ENCODE assay signal across 10 cellular contexts in the genomic region with DNA sequence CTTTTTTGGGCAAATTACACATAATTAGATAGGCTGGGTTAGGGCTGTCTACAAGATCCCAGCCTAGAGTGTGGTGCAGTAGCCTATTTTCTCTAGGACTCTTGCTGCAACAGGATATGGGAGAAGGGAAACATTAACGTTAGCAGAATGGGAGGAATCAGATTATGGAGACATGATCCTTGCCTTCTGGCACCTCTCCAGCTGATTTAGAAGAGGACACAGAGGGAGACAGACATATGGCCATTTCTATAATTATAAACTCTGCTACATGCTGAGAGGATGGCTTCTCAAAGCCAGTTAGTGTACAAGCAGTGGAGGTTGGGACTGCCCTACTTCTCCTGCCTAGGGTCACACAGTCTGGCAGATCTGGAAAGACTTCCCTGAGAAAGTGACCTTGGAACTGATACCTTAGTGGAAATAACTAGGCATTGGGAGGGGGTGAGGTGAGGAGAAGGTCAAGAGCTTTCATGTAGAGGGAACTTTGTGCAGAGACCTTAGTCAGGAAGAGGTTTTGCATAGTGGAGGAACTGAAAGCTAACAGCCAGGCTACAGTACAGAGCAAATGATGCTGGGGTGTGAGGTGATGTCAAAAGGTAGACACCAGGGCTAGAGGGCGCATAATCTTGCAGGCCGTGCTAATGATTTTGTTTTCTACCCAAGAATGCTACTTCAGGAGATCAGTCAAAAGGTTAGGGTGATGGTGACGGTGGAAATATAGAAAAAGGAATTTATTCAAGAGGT. TPM values are rescaled to one million over a fixed set of nuclear protein-coding genes. Genes with fewer than 3 reads are reported as not detected.
A peak's percentile ranks its signal among the peaks of the same experiment; 100 is the strongest.
DNase-seq lines count a peak whose midpoint lies in the region; ATAC-seq and TF ChIP-seq lines count a peak whose summit lies in the region.
"Had no signal": no experiment of that assay in that cellular context is flagged by ENCODE, and none has a peak within 500 bp of the region (broad histone marks: within the 10 kb centered on the region; RNA-seq: fewer than 3 reads in every experiment).

No MANE protein-coding gene starts in this region.

- H3K79me2 ChIP-seq in DND-41 (ENCODE audit: insufficient read depth, low read length), result peaks cover 17% of the 10 kb centered on the region

- H3K4me1 ChIP-seq in DND-41 (ENCODE audit: insufficient read depth, low read length) (peaks cover 33% of the 10 kb centered on the region), adipocyte (ENCODE audit: control insufficient read depth, insufficient read depth, low read length) (peaks cover 31% of the 10 kb centered on the region), thyroid gland (peaks cover 10% of the 10 kb centered on the region in 2 donors)

- no peaks in the 10 kb centered on the region for H4K20me1 ChIP-seq in DND-41 (ENCODE audit: insufficient read depth, low read length)

- WGBS in thyroid gland, 2 donors, result 78 to 86% methylated on average over 4 of the region's 4 CpGs

- no peaks in the 10 kb centered on the region for H3K27me3 ChIP-seq in DND-41 (ENCODE audit: insufficient read depth, low read length, poor library complexity)
- H3K27me3 ChIP-seq in adipocyte (replicated peaks; ENCODE audit: control insufficient read depth, insufficient read depth, low read length), result peaks cover 35% of the 10 kb centered on the region
- no peaks in the 10 kb centered on the region for H3K27me3 ChIP-seq in thyroid gland

- H3K36me3 ChIP-seq in DND-41 (ENCODE audit: insufficient read depth, low read length) (peaks cover 6% of the 10 kb centered on the region; the same call in 1 of the 2 replicates), adipocyte (ENCODE audit: control insufficient read depth, insufficient read depth, low read length, severe bottlenecking) (no peaks in the 10 kb centered on the region), thyroid gland (no peaks in the 10 kb centered on the region)

- no peak for TF ChIP-seq POLR2A in thyroid gland (IDR thresholded peaks at IDR 0.05)

- H3K9me3 ChIP-seq in DND-41 (ENCODE audit: insufficient read depth, low read length, severe bottlenecking) (no peaks in the 10 kb centered on the region), adipocyte (ENCODE audit: control insufficient read depth, low read length) (no peaks in the 10 kb centered on the region), thyroid gland (no peaks in the 10 kb centered on the region)

- H3K9ac ChIP-seq in DND-41 (ENCODE audit: low read depth, low read length), result no peak overlapping the region
- no peak overlapping the region for H3K9ac ChIP-seq in adipocyte (ENCODE audit: low read length)

- H3K4me2 ChIP-seq in DND-41 (ENCODE audit: insufficient read depth, low read length), result peak overlapping the region; percentile 98; the same call in 1 of the 2 replicates

- H3K4me3 ChIP-seq in DND-41 (ENCODE audit: low read depth in 1 of 2, low read length in 2 of 2) (no peak overlapping the region), adipocyte (ENCODE audit: low read length) (peak overlapping the region; percentile 8), thyroid gland (replicated peaks in 1 of 3) (no peak overlapping the region)

- DNase-seq in DND-41, result no peak
- DNase-seq in adipocyte (ENCODE audit: low read depth), result no peak
- DNase-seq in midbrain (lab: John Stamatoyannopoulos, UW), result no peak
- no peak for DNase-seq in KG1 (lab: John Stamatoyannopoulos, UW)
- DNase-seq in thyroid gland, result no peak
- DNase-seq in activated CD4-positive, alpha-beta T cell treated with anti-CD3 and anti-CD28 coated beads, Interleukin-2, amount 50 U/mL, for 4 hours, result no peak
- DNase-seq: activated naive CD4-positive, alpha-beta T cell treated with anti-CD3 and anti-CD28 coated beads, Interleukin-2, amount 50 U/mL, for 16 hours; NCI-H187 treated with DMSO at 0.1 percent for 48 hours had no signal

- H2AFZ ChIP-seq in DND-41 (ENCODE audit: low read depth, low read length), result 0 out of 2 replicates have a peak overlapping the region, but pooled peaks have one; percentile 92

- no peak for ATAC-seq in DND-41 (ENCODE audit: insufficient read depth, low read depth)
- ATAC-seq in GM19452 (IDR thresholded peaks at IDR 0.05; ENCODE audit: unreplicated experiment), result peak; percentile 95
- peak; percentile 92 for ATAC-seq in HG03175 (IDR thresholded peaks at IDR 0.05; ENCODE audit: unreplicated experiment)

- H3K27ac ChIP-seq in DND-41 (ENCODE audit: low read length), result no peak overlapping the region
- no peak overlapping the region for H3K27ac ChIP-seq in thyroid gland

- no peak for TF ChIP-seq CTCF in DND-41 (IDR thresholded peaks at IDR 0.05; ENCODE audit: borderline replicate concordance, extremely low read depth, low read length, poor library complexity, severe bottlenecking)
- TF ChIP-seq CTCF in thyroid gland (IDR thresholded peaks at IDR 0.05), result no peak

- intact Hi-C loops in thyroid gland (cut with DNase I), result no loop called here

RNA-seq across cellular contexts. Expression of a gene that starts 1.2 kb away (rescaled TPM):
- total RNA-seq in thyroid gland, result 1 to 10 TPM in 3 of 4 donors, under 1 TPM in 1; 0.45 to 2.8 (median 1.7) TPM
